ENCODE assay signal across 10 cellular contexts in genomic region chr9:5773324-5773999, GRCh38. TPM values are rescaled to one million over a fixed set of nuclear protein-coding genes. Genes with fewer than 3 reads are reported as not detected.
A peak's percentile ranks its signal among the peaks of the same experiment; 100 is the strongest.
DNase-seq lines count a peak whose midpoint lies in the region; ATAC-seq, FAIRE-seq and TF ChIP-seq lines count a peak whose summit lies in the region.
"Had no signal": no experiment of that assay in that cellular context is flagged by ENCODE, and none has a peak within 500 bp of the region (broad histone marks: within the 10 kb centered on the region; RNA-seq: fewer than 3 reads in every experiment).

No MANE protein-coding gene starts in this region.

- FAIRE-seq in GM12878 (lab: Jason Lieb, UNC): no peak

- H3K27ac Mint-ChIP-seq in osteocyte (ENCODE audit: unreplicated experiment): no peak overlapping the region

- no TSS peak for BruUV-seq in GM12878 (replicated peaks; lab: Mats Ljungman, UMichigan)

- CTCF ChIA-PET in GM12878 (lab: Yijun Ruan, JAX): interaction anchor here (0.8 to 3.5 kb wide), 13 partner anchors 10 to 331 kb away, joined by 3 to 24 read pairs (median 5); no protein-coding TSS in a partner anchor

- 96% methylated on average over 3 of the region's 3 CpGs for WGBS in GM12878 (ENCODE audit: insufficient coverage, insufficient replicate concordance, low lambda C conversion rate, missing lambda C conversion rate)
- WGBS in body of pancreas, 2 donors: 80 to 81% methylated on average over 3 of the region's 3 CpGs

- H3K36me3 ChIP-seq in MM.1S (replicated peaks; ENCODE audit: insufficient read depth, low read length) (peaks cover 30% of the 10 kb centered on the region), GM12878 (ENCODE audit: control insufficient read depth in 2 of 2, insufficient read depth in 2 of 2, low read length in 1 of 2) (peaks cover 16 to 56% of the 10 kb centered on the region in 2 experiments), body of pancreas (replicated peaks in 1 of 2; ENCODE audit: insufficient read depth in 1 of 2, low read depth in 2 of 2) (peaks cover 0 to 11% of the 10 kb centered on the region in 2 donors)

- peaks cover 70% of the 10 kb centered on the region for H3K36me3 Mint-ChIP-seq in osteocyte (ENCODE audit: unreplicated experiment)

- H3K27ac ChIP-seq in MM.1S (ENCODE audit: low read length): peak overlapping the region; percentile 70; the same call in 1 of the 2 replicates
- H3K27ac ChIP-seq in GM12878 (ENCODE audit: control insufficient read depth, insufficient read depth): no peak overlapping the region
- no peak overlapping the region for H3K27ac ChIP-seq in body of pancreas

- SMC1A ChIA-PET in GM12878 (lab: Charles Lee; ENCODE audit: uncharacterized antibody, unreplicated experiment): interaction anchor here (1.0 to 3.5 kb wide), 13 partner anchors 10 to 183 kb away, joined by 3 to 20 read pairs (median 4); no protein-coding TSS in a partner anchor

- in situ Hi-C loops in GM12878 (cut with MboI): no loop called here

- H3K27me3 ChIP-seq in MM.1S (replicated peaks; ENCODE audit: insufficient read depth, low read length) (no peaks in the 10 kb centered on the region), GM12878 (replicated peaks in 1 of 2; ENCODE audit: control insufficient read depth in 2 of 2, insufficient read depth in 2 of 2, low read length in 1 of 2) (no peaks in the 10 kb centered on the region), body of pancreas (no peaks in the 10 kb centered on the region)

- H3F3A ChIP-seq in MM.1S (ENCODE audit: insufficient read depth, low read length): peaks cover 33% of the 10 kb centered on the region

- H3K9me3 ChIP-seq in MM.1S (replicated peaks; ENCODE audit: insufficient read depth, low read length): no peaks in the 10 kb centered on the region
- H3K9me3 ChIP-seq in GM12878 (replicated peaks; ENCODE audit: control insufficient read depth, insufficient read depth, low read length): peaks cover 4% of the 10 kb centered on the region; the same call in 2 of the 3 replicates
- peaks cover 0 to 4% (median 0%) of the 10 kb centered on the region in 3 donors for H3K9me3 ChIP-seq in body of pancreas

- TF ChIP-seq RAD21 in GM12878 (IDR thresholded peaks at IDR 0.05; ENCODE audit: insufficient read depth, low read depth, low read length): peak; percentile 19; the same call in 1 of the 2 replicates

- POLR2A ChIA-PET in GM12878 (lab: Charles Lee): interaction anchor here (0.6 to 0.9 kb wide), 2 partner anchors 58 to 71 kb away, joined by 3 read pairs; no protein-coding TSS in a partner anchor

- no peaks in the 10 kb centered on the region for H3K27me3 Mint-ChIP-seq in osteocyte (ENCODE audit: unreplicated experiment)

- H3K4me3 ChIP-seq in MM.1S (ENCODE audit: low read length) (no peak overlapping the region), GM12878 (no peak overlapping the region), body of pancreas (no peak overlapping the region)

- TF ChIP-seq POLR2A in GM12878 (IDR thresholded peaks at IDR 0.05; ENCODE audit: low read depth, low read length) (no peak), body of pancreas (IDR thresholded peaks at IDR 0.05) (no peak)

- H4K20me1 ChIP-seq in MM.1S (ENCODE audit: insufficient read depth, low read length): no peaks in the 10 kb centered on the region
- no peaks in the 10 kb centered on the region for H4K20me1 ChIP-seq in GM12878 (ENCODE audit: control insufficient read depth, insufficient read depth)

- intact Hi-C loops in GM12878 (cut with micrococcal nuclease; ENCODE audit: unreplicated experiment): no loop called here
- intact Hi-C loops in body of pancreas (cut with DNase I): no loop called here

- no peaks in the 10 kb centered on the region for H3K9me2 ChIP-seq in MM.1S (replicated peaks; ENCODE audit: insufficient read depth, low read length)

- peaks cover 13% of the 10 kb centered on the region for H3K9me3 Mint-ChIP-seq in osteocyte (ENCODE audit: unreplicated experiment)

- peak; percentile 15; the same call in 1 of the 2 replicates for TF ChIP-seq CTCF in MM.1S (IDR thresholded peaks at IDR 0.05; ENCODE audit: low read length)
- TF ChIP-seq CTCF in GM12878 (IDR thresholded peaks at IDR 0.05 in 2 of 3, conservative IDR thresholded peaks at IDR 0.05 in 1 of 3; ENCODE audit: control insufficient read depth in 2 of 3, extremely low read depth in 1 of 3, insufficient read depth in 1 of 3, low read depth in 3 of 3, low read length in 3 of 3): peak; percentile 13 to 18 (median 17); a peak in 3 of 6 replicates
- peak; percentile 31 for TF ChIP-seq CTCF in osteocyte (IDR thresholded peaks at IDR 0.05)
- no peak for TF ChIP-seq CTCF in body of pancreas (IDR thresholded peaks at IDR 0.05)

- H3K9ac ChIP-seq in MM.1S (ENCODE audit: low read length) (no peak overlapping the region), GM12878 (ENCODE audit: control insufficient read depth, insufficient read depth, low read length) (no peak overlapping the region)

- RAD21 ChIA-PET in GM12878 (lab: Charles Lee; ENCODE audit: unreplicated experiment): interaction anchor here (0.7 to 1.9 kb wide), 6 partner anchors 9 to 173 kb away, joined by 3 to 7 read pairs (median 4); no protein-coding TSS in a partner anchor

- no peaks in the 10 kb centered on the region for H3K4me1 Mint-ChIP-seq in osteocyte (ENCODE audit: unreplicated experiment)

- peaks cover 29% of the 10 kb centered on the region for H3K79me2 ChIP-seq in MM.1S (ENCODE audit: low read length)
- H3K79me2 ChIP-seq in GM12878 (ENCODE audit: control insufficient read depth, insufficient read depth, low read length): no peaks in the 10 kb centered on the region

- no peak overlapping the region for H3K4me3 Mint-ChIP-seq in osteocyte (ENCODE audit: unreplicated experiment)
- H3K4me3 Mint-ChIP-seq: T-helper 1 cell treated with Interleukin-12 subunit alpha and Interleukin-12 subunit beta and Interleukin-4 antibody, amounts not matched to agents 30 μg/mL and 1 μg/mL, for 36 hours had no signal

- H3K4me1 ChIP-seq in MM.1S (ENCODE audit: low read length) (peaks cover 41% of the 10 kb centered on the region), GM12878 (ENCODE audit: control insufficient read depth, insufficient read depth, low read length) (peaks cover 5% of the 10 kb centered on the region; the same call in 1 of the 2 replicates), body of pancreas (no peaks in the 10 kb centered on the region)

- no peak overlapping the region for H2AFZ ChIP-seq in MM.1S (ENCODE audit: low read length)
- H2AFZ ChIP-seq in GM12878 (ENCODE audit: control insufficient read depth, low read depth, low read length): no peak overlapping the region

- no peak overlapping the region for H3K4me2 ChIP-seq in MM.1S (ENCODE audit: low read depth, low read length)
- no peak overlapping the region for H3K4me2 ChIP-seq in GM12878 (ENCODE audit: control insufficient read depth, insufficient read depth)

- DNase-seq in GM04504 (ENCODE audit: low read depth): peak; percentile 22
- DNase-seq in MM.1S: no peak
- DNase-seq in GM12878 (ENCODE audit: low read depth, low spot score): no peak
- no peak for DNase-seq in osteocyte (ENCODE audit: extremely low spot score, unreplicated experiment)
- DNase-seq in body of pancreas: no peak
- no peak for DNase-seq in activated naive CD4-positive, alpha-beta T cell (lab: John Stamatoyannopoulos, UW)
- DNase-seq: DMS79 treated with DMSO at 0.1 percent for 48 hours, NCI-H1436 had no signal

- no peak for ATAC-seq in GM12878
- no peak for ATAC-seq in body of pancreas
- ATAC-seq in GM18858 (IDR thresholded peaks at IDR 0.05; ENCODE audit: unreplicated experiment): no peak

- no peak for TF ChIP-seq EP300 in GM12878 (IDR thresholded peaks at IDR 0.05; ENCODE audit: borderline replicate concordance in 1 of 2, control insufficient read depth in 1 of 2, low read depth in 2 of 2, low read length in 2 of 2)

TF ChIP-seq in GM12878, 131 proteins besides CTCF, POLR2A, EP300 and RAD21:
- no peak for TF ChIP-seq ZBTB11 (CRISPR knock-in tag; IDR thresholded peaks at IDR 0.05)

RNA-seq across cellular contexts. Expression of gene ERMP1, which starts 59.5 kb away (rescaled TPM):
- 81.3 and 85.3 TPM in 2 replicates for total RNA-seq in GM12878 (2013; cell fraction: nucleolus; rRNA removed)
- total RNA-seq in GM12878 (2014; rRNA removed): 8.0 and 9.3 TPM in 2 replicates
- 8.1 and 8.2 TPM in 2 replicates for total RNA-seq in GM12878 (2014; rRNA removed; fragmentation: Illumina TruSeq; extraction: Trizol)
- total RNA-seq in GM12878 (2021): 12.9 and 13.5 TPM in 2 replicates
- polyA plus RNA-seq in GM12878 (2011; ENCODE audit: low read depth): 5.9 TPM
- 42.1 and 50.8 TPM in 2 replicates for polyA plus RNA-seq in GM12878 (2011; rRNA removed)
- polyA plus RNA-seq in GM12878 (2011; cell fraction: cytosol; rRNA removed): 18.4 and 27.9 TPM in 2 replicates
- polyA plus RNA-seq in GM12878 (2011; cell fraction: nucleus; rRNA removed): 29.5 and 34.2 TPM in 2 replicates
- polyA plus RNA-seq in GM12878 (2012): 6.7 and 10.3 TPM in 2 replicates
- 8.1 and 13.1 TPM in 2 replicates for polyA plus RNA-seq in GM12878 (2014; fragmentation: Illumina TruSeq; extraction: Trizol)
- 1 to 10 TPM; 2.4 to 2.7 TPM for polyA plus RNA-seq in GM12878 (2014; fragmentation: Nextera tagmentation; extraction: Ambion mirVana)
- 5.3 and 6.0 TPM in 2 replicates for polyA plus RNA-seq in GM12878 (2014; rRNA removed)
- 10 to 100 TPM in 1 of 2 experiments, 1 to 10 TPM in 1; 8.5 to 10.1 TPM for polyA plus RNA-seq in GM12878 (2016; fragmentation: Nextera tagmentation; extraction: Ambion mirVana)
- 53.6 and 64.4 TPM in 2 replicates for polyA minus RNA-seq in GM12878 (2011; rRNA and poly(A)+ RNA removed)
- 13.2 and 17.3 TPM in 2 replicates for polyA minus RNA-seq in GM12878 (2011; cell fraction: cytosol; rRNA and poly(A)+ RNA removed)
- 24.4 and 31.4 TPM in 2 replicates for polyA minus RNA-seq in GM12878 (2011; cell fraction: nucleus; rRNA and poly(A)+ RNA removed)
- total RNA-seq in osteocyte: 19.7 and 20.4 TPM in 2 replicates
- 10 to 100 TPM; 11.2 to 11.9 TPM for total RNA-seq in body of pancreas

Comparison
In these comparisons a context has a peak if more than half of its experiments do, and no peak if none do; other contexts are left out.
1. CTCF ChIP-seq: peak in MM.1S (single experiment), GM12878 (3 of 3) and osteocyte (single experiment); none in body of pancreas (0 of 7).